ENCODE assay signal across 2 cellular contexts in genomic region chr5:8208307-8208706, GRCh38.
A peak's percentile ranks its signal among the peaks of the same experiment; 100 is the strongest.
TF ChIP-seq lines count a peak whose summit lies in the region.

No MANE protein-coding gene starts in this region.

TF ChIP-seq in HEK293, 187 proteins besides CTCF, POLR2A, EP300 and RAD21 (continues in another document):
- TF ChIP-seq ZNF280C (tag by site-specific recombination; IDR thresholded peaks at IDR 0.05) (0 out of 2 replicates have a peak, but pooled peaks have one; percentile 54), ZNF239 (tag by site-specific recombination; IDR thresholded peaks at IDR 0.05) (peak; percentile 26; the same call in 1 of the 2 replicates), ZNF37A (tag by site-specific recombination; IDR thresholded peaks at IDR 0.05) (no peak), ZBTB26 (tag by site-specific recombination; optimal IDR thresholded peaks at IDR 0.05) (peak; percentile 17), ZNF311 (tag by site-specific recombination; IDR thresholded peaks at IDR 0.05; ENCODE audit: borderline replicate concordance) (peak; percentile 21; the same call in 1 of the 2 replicates), ZNF157 (tag by site-specific recombination; IDR thresholded peaks at IDR 0.05) (0 out of 2 replicates have a peak, but pooled peaks have one; percentile 3), ZNF473 (tag by site-specific recombination; IDR thresholded peaks at IDR 0.05) (no peak; the same call in 1 of the 2 replicates), SALL2 (tag by site-specific recombination; IDR thresholded peaks at IDR 0.05; ENCODE audit: borderline replicate concordance) (0 out of 2 replicates have a peak, but pooled peaks have one; percentile 59), ZNF521 (tag by site-specific recombination; IDR thresholded peaks at IDR 0.05) (peak; percentile 42; the same call in 1 of the 2 replicates), ZNF548 (tag by site-specific recombination; IDR thresholded peaks at IDR 0.05) (no peak), ATF2 (tag by site-specific recombination; IDR thresholded peaks at IDR 0.05; ENCODE audit: low read depth) (no peak), ZNF621 (tag by site-specific recombination; IDR thresholded peaks at IDR 0.05) (peak; percentile 87), PRDM2 (tag by site-specific recombination; IDR thresholded peaks at IDR 0.05; ENCODE audit: borderline replicate concordance) (peak; percentile 90; the same call in 1 of the 2 replicates), ZNF302 (tag by site-specific recombination; IDR thresholded peaks at IDR 0.05; ENCODE audit: low read depth) (0 out of 2 replicates have a peak, but pooled peaks have one; percentile 3), ZNF544 (tag by site-specific recombination; IDR thresholded peaks at IDR 0.05) (0 out of 2 replicates have a peak, but pooled peaks have one; percentile 10), BCL11A (tag by site-specific recombination; IDR thresholded peaks at IDR 0.05; ENCODE audit: low read depth) (no peak)

TF ChIP-seq in H1, 55 proteins besides CTCF, POLR2A, EP300 and RAD21:
- no peak for TF ChIP-seq MAX (IDR thresholded peaks at IDR 0.05)
TF ChIP-seq in H1: peak in this region for 0.
